In genomic region chrX:2732076-2732475, GRCh38 we compare ENCODE assay signal across 32 cellular contexts. TPM values are rescaled to one million over a fixed set of nuclear protein-coding genes. Genes with fewer than 3 reads are reported as not detected.
A peak's percentile ranks its signal among the peaks of the same experiment; 100 is the strongest.
DNase-seq lines count a peak whose midpoint lies in the region; ATAC-seq and TF ChIP-seq lines count a peak whose summit lies in the region.
"Had no signal": no experiment of that assay in that cellular context is flagged by ENCODE, and none has a peak within 500 bp of the region (broad histone marks: within the 10 kb centered on the region; RNA-seq: fewer than 3 reads in every experiment).

No MANE protein-coding gene starts in this region.

- H3K36me3 ChIP-seq in esophagus muscularis mucosa = peaks cover 48 to 95% (median 74%) of the 10 kb centered on the region in 4 donors

- DNase-seq in activated CD8-positive, alpha-beta memory T cell treated with anti-CD3 and anti-CD28 coated beads, Interleukin-2, amount 10 ng/mL, durations not matched to agents 7 days and 5 days = peak; percentile 46
- no peak for DNase-seq in activated CD8-positive, alpha-beta memory T cell treated with anti-CD3 and anti-CD28 coated beads for 24 hours
- DNase-seq in CD14-positive monocyte (ENCODE audit: low spot score) (no peak), memory B cell (ENCODE audit: low spot score in 2 of 2) (no peak), esophagus muscularis mucosa (ENCODE audit: extremely low spot score) (no peak)
- peak; percentile 25 for DNase-seq in activated CD8-positive, alpha-beta T cell treated with anti-CD3 and anti-CD28 coated beads, Interleukin-2, amount 10 ng/mL, durations not matched to agents 7 days and 5 days
- no peak for DNase-seq in stimulated activated CD4-positive, alpha-beta T cell treated with anti-CD3 and anti-CD28 coated beads, Interleukin-12 subunit alpha, Interleukin-12 subunit beta, amount 100 ng/mL, for 4 hours
- DNase-seq in effector CD8-positive, alpha-beta T cell (lab: John Stamatoyannopoulos, UW) = no peak
- DNase-seq: activated naive CD4-positive, alpha-beta T cell treated with anti-CD3 and anti-CD28 coated beads for 36 hours; activated T-cell treated with anti-CD3 and anti-CD28 coated beads, Interleukin-2, amount 50 U/mL, for 4 hours; AML-193; aorta; colonic mucosa; DMS153; esophagus squamous epithelium; foreskin keratinocyte; GOT3; head of caudate nucleus; kidney; NCI-H2029; NCI-H526; PC-9; right lobe of liver; spleen; stimulated activated CD8-positive, alpha-beta memory T cell treated with anti-CD3 and anti-CD28 coated beads, Interleukin-4, amount 100 ng/mL, for 48 hours; tibial artery had no signal

- no peaks in the 10 kb centered on the region for H3K27me3 ChIP-seq in esophagus muscularis mucosa
- H3K27me3 ChIP-seq: colonic mucosa, esophagus squamous epithelium, foreskin keratinocyte, right lobe of liver, spleen, tibial artery had no signal

- POLR2A ChIA-PET in activated CD8-positive, alpha-beta T cell treated with anti-CD3 and anti-CD28 coated beads, Interleukin-2, amount 10 ng/mL, durations not matched to agents 7 days and 5 days (lab: Charles Lee) = no interaction called here

- ATAC-seq in activated CD8-positive, alpha-beta memory T cell treated with anti-CD3 and anti-CD28 coated beads, Interleukin-2, amount 10 ng/mL, durations not matched to agents 7 days and 5 days = peak; percentile 23
- ATAC-seq in activated CD8-positive, alpha-beta T cell treated with anti-CD3 and anti-CD28 coated beads, Interleukin-2, amount 10 ng/mL, durations not matched to agents 7 days and 5 days = peak; percentile 44
- ATAC-seq in memory B cell (ENCODE audit: low read depth) = no peak
- ATAC-seq: A549; activated CD4-positive, CD25-positive, alpha-beta regulatory T cell treated with anti-CD3 and anti-CD28 coated beads, Interleukin-2, amount 50 U/mL, for 24 hours; activated T-cell treated with anti-CD3 and anti-CD28 coated beads, Interleukin-2, amount 50 U/mL, for 4 hours; foreskin keratinocyte; right lobe of liver; Right ventricle myocardium inferior; SK-N-SH treated with all-trans-retinoic acid at 6 μM for 48 hours had no signal

- H3K27ac ChIP-seq in esophagus muscularis mucosa (replicated peaks in 1 of 4) = no peak overlapping the region
- H3K27ac ChIP-seq: A549, colonic mucosa, esophagus squamous epithelium, foreskin keratinocyte, KMS-11, PC-9, right lobe of liver, spleen, tibial artery had no signal

- intact Hi-C loops in CD14-positive monocyte (cut with micrococcal nuclease) = loop anchor here in 1 of 2 donors (10.0 kb wide), 1 partner anchor 87 kb away; no protein-coding TSS in a partner anchor
- intact Hi-C loops in esophagus muscularis mucosa (cut with DNase I) = no loop called here

- no peaks in the 10 kb centered on the region for H3K9me3 ChIP-seq in esophagus muscularis mucosa
- H3K9me3 ChIP-seq: A549, colonic mucosa, esophagus squamous epithelium, right lobe of liver, spleen, tibial artery had no signal

- peaks cover 2% of the 10 kb centered on the region for H3K9me3 Mint-ChIP-seq in activated CD8-positive, alpha-beta memory T cell treated with anti-CD3 and anti-CD28 coated beads, Interleukin-2, amount 10 ng/mL, durations not matched to agents 7 days and 5 days (ENCODE audit: low read depth)
- H3K9me3 Mint-ChIP-seq in CD14-positive monocyte = peaks cover 2 to 13% (median 3%) of the 10 kb centered on the region in 7 donors
- H3K9me3 Mint-ChIP-seq in activated CD8-positive, alpha-beta T cell treated with anti-CD3 and anti-CD28 coated beads, Interleukin-2, amount 10 ng/mL, durations not matched to agents 7 days and 5 days (ENCODE audit: insufficient read depth) = no peaks in the 10 kb centered on the region
- peaks cover 1% of the 10 kb centered on the region for H3K9me3 Mint-ChIP-seq in memory B cell
- H3K9me3 Mint-ChIP-seq: activated naive CD4-positive, alpha-beta T cell treated with anti-CD3 and anti-CD28 coated beads for 36 hours; activated T-cell treated with anti-CD3 and anti-CD28 coated beads, Interleukin-2, amount 50 U/mL, for 4 hours had no signal

- CTCF ChIA-PET in activated CD8-positive, alpha-beta memory T cell treated with anti-CD3 and anti-CD28 coated beads, Interleukin-2, amount 10 ng/mL, durations not matched to agents 7 days and 5 days (lab: Charles Lee) = no interaction called here
- CTCF ChIA-PET in activated CD8-positive, alpha-beta T cell treated with anti-CD3 and anti-CD28 coated beads, Interleukin-2, amount 10 ng/mL, durations not matched to agents 7 days and 5 days (lab: Charles Lee) = no interaction called here

- H3K4me1 ChIP-seq in esophagus muscularis mucosa = no peaks in the 10 kb centered on the region
- H3K4me1 ChIP-seq: A549, colonic mucosa, esophagus squamous epithelium, foreskin keratinocyte, right lobe of liver, spleen, tibial artery had no signal

- TF ChIP-seq CTCF in CD14-positive monocyte (IDR thresholded peaks at IDR 0.05) = no peak
- TF ChIP-seq CTCF in esophagus muscularis mucosa (IDR thresholded peaks at IDR 0.05) = no peak

- TF ChIP-seq EP300 in esophagus muscularis mucosa (IDR thresholded peaks at IDR 0.05) = no peak

- no peak overlapping the region for H3K4me3 Mint-ChIP-seq in activated CD8-positive, alpha-beta memory T cell treated with anti-CD3 and anti-CD28 coated beads, Interleukin-2, amount 10 ng/mL, durations not matched to agents 7 days and 5 days
- H3K4me3 Mint-ChIP-seq in CD14-positive monocyte = no peak overlapping the region
- peak overlapping the region; percentile 25 for H3K4me3 Mint-ChIP-seq in activated CD8-positive, alpha-beta T cell treated with anti-CD3 and anti-CD28 coated beads, Interleukin-2, amount 10 ng/mL, durations not matched to agents 7 days and 5 days
- H3K4me3 Mint-ChIP-seq in memory B cell = no peak overlapping the region
- H3K4me3 Mint-ChIP-seq: activated naive CD4-positive, alpha-beta T cell treated with anti-CD3 and anti-CD28 coated beads for 36 hours; activated T-cell treated with anti-CD3 and anti-CD28 coated beads, Interleukin-2, amount 50 U/mL, for 4 hours; T-helper 1 cell treated with Interleukin-12 subunit alpha and Interleukin-12 subunit beta and Interleukin-4 antibody, amounts not matched to agents 30 μg/mL and 1 μg/mL, for 36 hours had no signal

- H3K4me3 ChIP-seq in esophagus muscularis mucosa = no peak overlapping the region
- H3K4me3 ChIP-seq: A549, colonic mucosa, esophagus squamous epithelium, PC-9, right lobe of liver, spleen, tibial artery had no signal

- 90% methylated on average over 7 of the region's 9 CpGs for WGBS in esophagus muscularis mucosa

- peaks cover 12% of the 10 kb centered on the region for H3K4me1 Mint-ChIP-seq in activated CD8-positive, alpha-beta memory T cell treated with anti-CD3 and anti-CD28 coated beads, Interleukin-2, amount 10 ng/mL, durations not matched to agents 7 days and 5 days
- peaks cover 4% of the 10 kb centered on the region for H3K4me1 Mint-ChIP-seq in CD14-positive monocyte
- peaks cover 22% of the 10 kb centered on the region for H3K4me1 Mint-ChIP-seq in activated CD8-positive, alpha-beta T cell treated with anti-CD3 and anti-CD28 coated beads, Interleukin-2, amount 10 ng/mL, durations not matched to agents 7 days and 5 days (ENCODE audit: low read depth)
- H3K4me1 Mint-ChIP-seq in memory B cell = peaks cover 4% of the 10 kb centered on the region

- no peaks in the 10 kb centered on the region for H3K27me3 Mint-ChIP-seq in activated CD8-positive, alpha-beta memory T cell treated with anti-CD3 and anti-CD28 coated beads, Interleukin-2, amount 10 ng/mL, durations not matched to agents 7 days and 5 days
- H3K27me3 Mint-ChIP-seq in CD14-positive monocyte (ENCODE audit: low read depth in 3 of 3) = peaks cover 1 to 3% (median 2%) of the 10 kb centered on the region in 3 donors
- H3K27me3 Mint-ChIP-seq in activated CD8-positive, alpha-beta T cell treated with anti-CD3 and anti-CD28 coated beads, Interleukin-2, amount 10 ng/mL, durations not matched to agents 7 days and 5 days (ENCODE audit: low read depth) = no peaks in the 10 kb centered on the region
- H3K27me3 Mint-ChIP-seq in memory B cell = no peaks in the 10 kb centered on the region

- no peak for TF ChIP-seq POLR2A in esophagus muscularis mucosa (IDR thresholded peaks at IDR 0.05; ENCODE audit: low read depth)

- H3K36me3 Mint-ChIP-seq in activated CD8-positive, alpha-beta memory T cell treated with anti-CD3 and anti-CD28 coated beads, Interleukin-2, amount 10 ng/mL, durations not matched to agents 7 days and 5 days = peaks cover 60% of the 10 kb centered on the region
- peaks cover 69 to 88% of the 10 kb centered on the region in 2 donors for H3K36me3 Mint-ChIP-seq in CD14-positive monocyte
- H3K36me3 Mint-ChIP-seq in activated CD8-positive, alpha-beta T cell treated with anti-CD3 and anti-CD28 coated beads, Interleukin-2, amount 10 ng/mL, durations not matched to agents 7 days and 5 days (ENCODE audit: low read depth) = peaks cover 75% of the 10 kb centered on the region
- peaks cover 47% of the 10 kb centered on the region for H3K36me3 Mint-ChIP-seq in memory B cell

- peak overlapping the region; percentile 10 for H3K27ac Mint-ChIP-seq in activated CD8-positive, alpha-beta memory T cell treated with anti-CD3 and anti-CD28 coated beads, Interleukin-2, amount 10 ng/mL, durations not matched to agents 7 days and 5 days
- peak overlapping the region in 5 of 7 donors; percentile 30 to 73 (median 47) for H3K27ac Mint-ChIP-seq in CD14-positive monocyte
- H3K27ac Mint-ChIP-seq in activated CD8-positive, alpha-beta T cell treated with anti-CD3 and anti-CD28 coated beads, Interleukin-2, amount 10 ng/mL, durations not matched to agents 7 days and 5 days = no peak overlapping the region
- peak overlapping the region; percentile 72 for H3K27ac Mint-ChIP-seq in memory B cell
- H3K27ac Mint-ChIP-seq: activated naive CD4-positive, alpha-beta T cell treated with anti-CD3 and anti-CD28 coated beads for 36 hours; T-helper 1 cell treated with Interleukin-12 subunit alpha and Interleukin-12 subunit beta and Interleukin-4 antibody, amounts not matched to agents 30 μg/mL and 1 μg/mL, for 36 hours had no signal

RNA-seq across cellular contexts. Expression of gene XG, which starts 19.8 kb away (rescaled TPM):
- total RNA-seq in activated CD8-positive, alpha-beta memory T cell treated with anti-CD3 and anti-CD28 coated beads, Interleukin-2, amount 10 ng/mL, durations not matched to agents 7 days and 5 days = not detected
- polyA plus RNA-seq in CD14-positive monocyte = not detected
- not detected for total RNA-seq in activated CD8-positive, alpha-beta T cell treated with anti-CD3 and anti-CD28 coated beads, Interleukin-2, amount 10 ng/mL, durations not matched to agents 7 days and 5 days
- total RNA-seq in esophagus muscularis mucosa = under 1 TPM in 3 of 4 donors, not detected in 1; 0.39 to 0.83 (median 0.40) TPM
- total RNA-seq: activated naive CD4-positive, alpha-beta T cell treated with anti-CD3 and anti-CD28 coated beads for 36 hours; activated T-cell treated with anti-CD3 and anti-CD28 coated beads, Interleukin-2, amount 50 U/mL, for 4 hours; PC-9 had no signal

RNA-seq across cellular contexts. Expression of gene CD99, which starts 41.0 kb away (rescaled TPM):
- 100 to 1,000 TPM; 259 to 286 TPM for total RNA-seq in activated CD8-positive, alpha-beta memory T cell treated with anti-CD3 and anti-CD28 coated beads, Interleukin-2, amount 10 ng/mL, durations not matched to agents 7 days and 5 days
- polyA plus RNA-seq in CD14-positive monocyte = 100 to 1,000 TPM; 184 to 217 TPM
- 100 to 1,000 TPM; 208 to 219 TPM for total RNA-seq in activated CD8-positive, alpha-beta T cell treated with anti-CD3 and anti-CD28 coated beads, Interleukin-2, amount 10 ng/mL, durations not matched to agents 7 days and 5 days
- total RNA-seq in esophagus muscularis mucosa = 100 to 1,000 TPM; 311 to 469 (median 376) TPM

Comparison
In these comparisons a context has a peak if more than half of its experiments do, and no peak if none do; other contexts are left out.
1. DNase-seq: peak in activated CD8-positive, alpha-beta memory T cell treated with anti-CD3 and anti-CD28 coated beads, Interleukin-2, amount 10 ng/mL, durations not matched to agents 7 days and 5 days (single experiment) and activated CD8-positive, alpha-beta T cell treated with anti-CD3 and anti-CD28 coated beads, Interleukin-2, amount 10 ng/mL, durations not matched to agents 7 days and 5 days (single experiment); none in activated CD8-positive, alpha-beta memory T cell treated with anti-CD3 and anti-CD28 coated beads for 24 hours (single experiment), CD14-positive monocyte (single experiment), memory B cell (0 of 2), stimulated activated CD4-positive, alpha-beta T cell treated with anti-CD3 and anti-CD28 coated beads, Interleukin-12 subunit alpha, Interleukin-12 subunit beta, amount 100 ng/mL, for 4 hours (single experiment), esophagus muscularis mucosa (single experiment) and effector CD8-positive, alpha-beta T cell (single experiment).